In the genomic region with DNA sequence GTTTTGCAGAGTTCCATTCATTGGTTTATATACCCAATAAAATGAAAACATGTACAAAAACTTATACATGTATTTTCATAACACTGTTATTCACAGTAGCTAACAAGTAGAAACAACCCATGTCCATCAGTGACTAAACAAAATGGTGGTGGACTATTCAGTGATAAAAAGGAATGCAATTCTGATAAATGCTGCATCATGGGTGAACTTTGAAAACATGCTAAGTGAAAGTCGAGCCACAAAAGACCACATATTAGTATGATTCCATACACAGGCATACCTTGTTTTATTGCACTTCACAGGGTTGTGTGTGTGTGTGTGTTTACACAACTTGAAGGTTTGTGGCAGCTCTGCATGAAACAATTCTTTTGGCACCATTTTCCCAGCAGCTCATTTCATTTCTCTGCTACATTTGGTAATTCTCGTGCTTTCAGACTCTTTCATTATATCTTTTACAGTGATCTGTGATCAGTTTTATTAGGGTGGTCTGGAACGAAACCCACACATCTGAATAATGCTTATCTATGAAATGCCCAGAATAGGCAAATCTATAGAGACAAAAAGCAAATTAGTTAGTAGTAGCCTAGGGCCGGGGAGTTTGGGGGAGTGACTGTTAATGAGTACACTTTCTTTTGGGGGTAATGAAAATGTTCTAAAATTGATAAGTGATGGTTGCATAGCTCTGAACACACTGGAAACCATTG, we compare ENCODE assay signal across 18 cellular contexts. TPM values are rescaled to one million over a fixed set of nuclear protein-coding genes. Genes with fewer than 3 reads are reported as not detected.
A peak's percentile ranks its signal among the peaks of the same experiment; 100 is the strongest.
DNase-seq lines count a peak whose midpoint lies in the region; ATAC-seq and TF ChIP-seq lines count a peak whose summit lies in the region.
"Had no signal": no experiment of that assay in that cellular context is flagged by ENCODE, and none has a peak within 500 bp of the region (broad histone marks: within the 10 kb centered on the region; RNA-seq: fewer than 3 reads in every experiment).

No MANE protein-coding gene starts in this region.

- no peaks in the 10 kb centered on the region for H3K27me3 Mint-ChIP-seq in osteocyte (ENCODE audit: unreplicated experiment)

- H3K4me1 Mint-ChIP-seq in osteocyte (ENCODE audit: unreplicated experiment): peaks cover 84% of the 10 kb centered on the region

- H3K9me3 Mint-ChIP-seq in osteocyte (ENCODE audit: unreplicated experiment): no peaks in the 10 kb centered on the region
- H3K9me3 Mint-ChIP-seq: H9 had no signal

- no peak for DNase-seq in SJSA1 (ENCODE audit: low read depth in 1 of 2, low spot score in 2 of 2)
- no peak for DNase-seq in brain microvascular endothelial cell
- DNase-seq in osteocyte (ENCODE audit: extremely low spot score, unreplicated experiment): no peak
- DNase-seq in cerebellar nuclear complex (lab: John Stamatoyannopoulos, UW): no peak
- no peak for DNase-seq in NCI-H345 (lab: John Stamatoyannopoulos, UW)
- no peak for DNase-seq in glomerular visceral epithelial cell (ENCODE audit: extremely low spot score)
- DNase-seq: Calu3, DMS53, H9, KBM-7, MV-4-11, NCI-H1417, NCI-H1930, NCI-H2171, NCI-H510A had no signal

- H4K20me1 ChIP-seq in BLaER1 treated with 17β-estradiol and CSF1 and Interleukin-3, amounts not matched to agents 10 nM and 100 nM: peaks cover 0 to 100% (median 29%) of the 10 kb centered on the region in 11 experiments; a peak in 14 of 22 replicates

- ATAC-seq in HG02623 (IDR thresholded peaks at IDR 0.05; ENCODE audit: unreplicated experiment): no peak
- ATAC-seq: Panc1 had no signal

- no peaks in the 10 kb centered on the region for H3K9me3 ChIP-seq in BLaER1 treated with 17β-estradiol and CSF1 and Interleukin-3, amounts not matched to agents 10 nM and 100 nM (replicated peaks in 1 of 11)
- H3K9me3 ChIP-seq in SJSA1 (replicated peaks): no peaks in the 10 kb centered on the region

- TF ChIP-seq CTCF in brain microvascular endothelial cell (IDR thresholded peaks at IDR 0.05; ENCODE audit: low read depth, low read length, missing control alignments) (no peak), osteocyte (IDR thresholded peaks at IDR 0.05) (no peak)

- no peak overlapping the region for H3K4me3 ChIP-seq in BLaER1 treated with 17β-estradiol and CSF1 and Interleukin-3, amounts not matched to agents 10 nM and 100 nM
- H3K4me3 ChIP-seq in SJSA1 (no peak overlapping the region), brain microvascular endothelial cell (ENCODE audit: low read depth, low read length) (no peak overlapping the region)

- H3K36me3 Mint-ChIP-seq in osteocyte (ENCODE audit: unreplicated experiment): no peaks in the 10 kb centered on the region

- H3K27ac Mint-ChIP-seq in osteocyte (ENCODE audit: unreplicated experiment): peak overlapping the region; percentile 82

- H3K27me3 ChIP-seq in BLaER1 treated with 17β-estradiol and CSF1 and Interleukin-3, amounts not matched to agents 10 nM and 100 nM: no peaks in the 10 kb centered on the region
- H3K27me3 ChIP-seq in SJSA1 (replicated peaks) (no peaks in the 10 kb centered on the region), brain microvascular endothelial cell (replicated peaks) (no peaks in the 10 kb centered on the region)

- H3K9ac ChIP-seq in BLaER1 treated with 17β-estradiol and CSF1 and Interleukin-3, amounts not matched to agents 10 nM and 100 nM: no peak overlapping the region

- no peak overlapping the region for H3K4me3 Mint-ChIP-seq in osteocyte (ENCODE audit: unreplicated experiment)
- H3K4me3 Mint-ChIP-seq: H9 had no signal

- peak overlapping the region; percentile 50 to 91 (median 75) for H3K4me2 ChIP-seq in BLaER1 treated with 17β-estradiol and CSF1 and Interleukin-3, amounts not matched to agents 10 nM and 100 nM

- in situ Hi-C loops in brain microvascular endothelial cell (cut with HindIII; ENCODE audit: low pct_ligation_motif_present, low sequenced_read_pairs): no loop called here

- peak overlapping the region in 8 of 11 experiments; percentile 40 to 89 (median 46); a peak in 13 of 22 replicates for H3K27ac ChIP-seq in BLaER1 treated with 17β-estradiol and CSF1 and Interleukin-3, amounts not matched to agents 10 nM and 100 nM
- H3K27ac ChIP-seq in SJSA1 (peak overlapping the region; percentile 76), brain microvascular endothelial cell (peak overlapping the region; percentile 67)

- H3K4me1 ChIP-seq in BLaER1 treated with 17β-estradiol and CSF1 and Interleukin-3, amounts not matched to agents 10 nM and 100 nM: peaks cover 72 to 87% (median 79%) of the 10 kb centered on the region in 10 experiments
- H3K4me1 ChIP-seq in SJSA1 (replicated peaks): peaks cover 78% of the 10 kb centered on the region

- H3K36me3 ChIP-seq in BLaER1 treated with 17β-estradiol and CSF1 and Interleukin-3, amounts not matched to agents 10 nM and 100 nM: no peaks in the 10 kb centered on the region; a peak in 1 of 22 replicates
- H3K36me3 ChIP-seq in SJSA1 (peaks cover 12% of the 10 kb centered on the region), brain microvascular endothelial cell (replicated peaks) (no peaks in the 10 kb centered on the region)

RNA-seq across cellular contexts. Expression of a gene that starts 27.2 kb away (rescaled TPM):
- 146 and 168 TPM in 2 replicates for total RNA-seq in SJSA1 (2014; rRNA removed; shearing (Covaris generic))
- total RNA-seq in osteocyte: 100 and 102 TPM in 2 replicates
